Comparison of ENCODE assay signal across 1 cellular context in the genomic region with DNA sequence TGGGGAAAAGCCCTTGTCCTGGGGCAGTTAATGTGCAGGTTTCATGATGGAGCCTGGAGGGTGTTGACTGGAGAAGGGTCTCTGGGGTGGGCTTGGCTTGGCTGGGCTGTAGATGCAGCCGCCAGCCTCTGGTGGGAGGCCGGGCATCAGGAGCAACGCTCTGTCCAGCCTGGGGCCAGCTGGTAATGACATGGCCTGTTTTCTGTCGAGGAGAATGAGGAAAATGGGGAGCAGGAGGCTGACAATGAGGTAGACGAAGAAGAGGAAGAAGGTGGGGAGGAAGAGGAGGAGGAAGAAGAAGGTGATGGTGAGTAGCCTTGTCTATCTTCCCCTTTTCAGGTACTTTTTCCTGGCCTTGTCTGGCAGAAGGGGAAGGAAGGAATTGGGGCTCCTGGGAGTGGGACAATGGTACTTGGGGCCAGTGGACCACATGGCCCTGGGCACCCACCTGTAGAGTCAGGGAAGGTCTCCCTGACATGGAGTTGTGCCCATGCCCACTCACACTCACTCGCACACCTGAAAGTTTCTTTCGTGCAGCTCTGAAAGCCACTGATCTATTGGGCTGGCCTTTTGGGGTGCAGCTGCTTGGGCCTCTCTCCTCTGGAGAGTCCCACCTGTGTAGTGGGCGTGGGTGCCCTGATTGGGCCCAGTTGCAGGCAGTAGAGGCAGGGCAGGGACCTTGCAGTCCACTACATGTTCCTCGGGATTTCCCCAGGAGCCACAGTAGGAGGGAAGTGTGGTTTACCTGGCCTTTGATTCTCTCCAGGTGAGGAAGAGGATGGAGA.
TF ChIP-seq lines count a peak whose summit lies in the region.

No MANE protein-coding gene starts in this region.

TF ChIP-seq in WTC11, 78 proteins besides CTCF, POLR2A, EP300 and RAD21 (continued from another document and continues in another):
- TF ChIP-seq ARID4B (CRISPR knock-in tag; IDR thresholded peaks at IDR 0.05; ENCODE audit: borderline replicate concordance) (no peak), PRDM15 (CRISPR knock-in tag; IDR thresholded peaks at IDR 0.05) (no peak), ZNF138 (CRISPR knock-in tag; conservative IDR thresholded peaks at IDR 0.05) (no peak), ZNF416 (CRISPR knock-in tag; IDR thresholded peaks at IDR 0.05) (no peak; the same call in 1 of the 2 replicates), GTF2I (CRISPR knock-in tag; conservative IDR thresholded peaks at IDR 0.05) (no peak), ZNF396 (CRISPR knock-in tag; IDR thresholded peaks at IDR 0.05; ENCODE audit: borderline replicate concordance) (no peak), OVOL2 (CRISPR knock-in tag; IDR thresholded peaks at IDR 0.05; ENCODE audit: borderline replicate concordance) (no peak), PREB (CRISPR knock-in tag; IDR thresholded peaks at IDR 0.05; ENCODE audit: borderline replicate concordance) (no peak), CREM (CRISPR knock-in tag; IDR thresholded peaks at IDR 0.05) (no peak), HMGXB4 (CRISPR knock-in tag; IDR thresholded peaks at IDR 0.05) (no peak), GABPB1 (CRISPR knock-in tag; IDR thresholded peaks at IDR 0.05) (no peak), E2F4 (CRISPR knock-in tag; IDR thresholded peaks at IDR 0.05; ENCODE audit: borderline replicate concordance, low read depth) (no peak), IRF2 (CRISPR knock-in tag; IDR thresholded peaks at IDR 0.05; ENCODE audit: borderline replicate concordance, low read depth) (no peak), SP1 (CRISPR knock-in tag; conservative IDR thresholded peaks at IDR 0.05) (no peak), E2F1 (CRISPR knock-in tag; IDR thresholded peaks at IDR 0.05) (no peak), KAT7 (CRISPR knock-in tag; IDR thresholded peaks at IDR 0.05; ENCODE audit: borderline replicate concordance) (no peak; the same call in 1 of the 2 replicates), NFYB (CRISPR knock-in tag; conservative IDR thresholded peaks at IDR 0.05; ENCODE audit: low read depth) (no peak), ELF4 (CRISPR knock-in tag; IDR thresholded peaks at IDR 0.05; ENCODE audit: low read depth) (no peak), SMAD4 (CRISPR knock-in tag; IDR thresholded peaks at IDR 0.05) (no peak), SMAD3 (CRISPR knock-in tag; IDR thresholded peaks at IDR 0.05; ENCODE audit: borderline replicate concordance) (no peak), TCF7 (CRISPR knock-in tag; IDR thresholded peaks at IDR 0.05; ENCODE audit: low read depth) (no peak), USF2 (CRISPR knock-in tag; IDR thresholded peaks at IDR 0.05) (no peak), EMX1 (CRISPR knock-in tag; IDR thresholded peaks at IDR 0.05) (peak; percentile 53; the same call in 1 of the 2 replicates)
- TF ChIP-seq, protein P1, sequence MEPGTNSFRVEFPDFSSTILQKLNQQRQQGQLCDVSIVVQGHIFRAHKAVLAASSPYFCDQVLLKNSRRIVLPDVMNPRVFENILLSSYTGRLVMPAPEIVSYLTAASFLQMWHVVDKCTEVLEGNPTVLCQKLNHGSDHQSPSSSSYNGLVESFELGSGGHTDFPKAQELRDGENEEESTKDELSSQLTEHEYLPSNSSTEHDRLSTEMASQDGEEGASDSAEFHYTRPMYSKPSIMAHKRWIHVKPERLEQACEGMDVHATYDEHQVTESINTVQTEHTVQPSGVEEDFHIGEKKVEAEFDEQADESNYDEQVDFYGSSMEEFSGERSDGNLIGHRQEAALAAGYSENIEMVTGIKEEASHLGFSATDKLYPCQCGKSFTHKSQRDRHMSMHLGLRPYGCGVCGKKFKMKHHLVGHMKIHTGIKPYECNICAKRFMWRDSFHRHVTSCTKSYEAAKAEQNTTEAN (CRISPR knock-in tag; IDR thresholded peaks at IDR 0.05): no peak
- TF ChIP-seq, protein P2, sequence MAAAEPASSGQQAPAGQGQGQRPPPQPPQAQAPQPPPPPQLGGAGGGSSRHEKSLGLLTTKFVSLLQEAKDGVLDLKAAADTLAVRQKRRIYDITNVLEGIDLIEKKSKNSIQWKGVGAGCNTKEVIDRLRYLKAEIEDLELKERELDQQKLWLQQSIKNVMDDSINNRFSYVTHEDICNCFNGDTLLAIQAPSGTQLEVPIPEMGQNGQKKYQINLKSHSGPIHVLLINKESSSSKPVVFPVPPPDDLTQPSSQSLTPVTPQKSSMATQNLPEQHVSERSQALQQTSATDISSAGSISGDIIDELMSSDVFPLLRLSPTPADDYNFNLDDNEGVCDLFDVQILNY (CRISPR knock-in tag; IDR thresholded peaks at IDR 0.05): no peak
- TF ChIP-seq, protein P3, sequence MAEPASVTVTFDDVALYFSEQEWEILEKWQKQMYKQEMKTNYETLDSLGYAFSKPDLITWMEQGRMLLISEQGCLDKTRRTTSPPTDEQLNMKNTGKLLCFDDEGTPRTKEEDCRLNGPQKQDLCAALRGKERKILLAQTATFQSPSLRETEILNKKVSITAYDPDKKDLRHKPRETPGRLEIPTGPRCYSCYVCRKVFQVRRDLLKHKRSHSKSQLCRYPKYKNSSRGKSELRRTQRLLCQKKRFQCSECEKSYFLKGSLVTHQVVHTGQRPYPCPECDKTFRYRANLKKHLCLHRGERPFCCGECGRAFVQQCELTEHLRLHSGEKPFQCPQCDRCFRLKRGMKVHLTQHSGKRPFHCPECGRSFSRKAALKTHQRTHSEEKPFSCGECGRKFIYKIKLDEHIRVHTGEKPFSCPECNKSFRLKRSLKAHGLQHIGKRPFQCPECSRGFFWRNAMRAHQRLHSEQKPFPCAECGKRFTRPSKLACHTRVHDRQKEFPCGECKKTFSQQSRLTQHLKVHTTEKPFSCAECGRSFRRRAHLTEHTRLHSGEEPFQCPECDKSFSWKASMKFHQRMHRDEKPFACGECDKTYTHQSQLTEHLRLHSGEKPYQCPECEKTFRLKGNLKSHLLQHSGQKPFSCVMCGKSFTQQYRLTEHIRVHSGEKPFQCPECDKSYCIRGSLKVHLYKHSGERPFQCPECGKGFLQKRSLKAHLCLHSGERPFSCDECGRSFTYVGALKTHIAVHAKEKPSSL (CRISPR knock-in tag; conservative IDR thresholded peaks at IDR 0.05): no peak
- TF ChIP-seq, protein P4, sequence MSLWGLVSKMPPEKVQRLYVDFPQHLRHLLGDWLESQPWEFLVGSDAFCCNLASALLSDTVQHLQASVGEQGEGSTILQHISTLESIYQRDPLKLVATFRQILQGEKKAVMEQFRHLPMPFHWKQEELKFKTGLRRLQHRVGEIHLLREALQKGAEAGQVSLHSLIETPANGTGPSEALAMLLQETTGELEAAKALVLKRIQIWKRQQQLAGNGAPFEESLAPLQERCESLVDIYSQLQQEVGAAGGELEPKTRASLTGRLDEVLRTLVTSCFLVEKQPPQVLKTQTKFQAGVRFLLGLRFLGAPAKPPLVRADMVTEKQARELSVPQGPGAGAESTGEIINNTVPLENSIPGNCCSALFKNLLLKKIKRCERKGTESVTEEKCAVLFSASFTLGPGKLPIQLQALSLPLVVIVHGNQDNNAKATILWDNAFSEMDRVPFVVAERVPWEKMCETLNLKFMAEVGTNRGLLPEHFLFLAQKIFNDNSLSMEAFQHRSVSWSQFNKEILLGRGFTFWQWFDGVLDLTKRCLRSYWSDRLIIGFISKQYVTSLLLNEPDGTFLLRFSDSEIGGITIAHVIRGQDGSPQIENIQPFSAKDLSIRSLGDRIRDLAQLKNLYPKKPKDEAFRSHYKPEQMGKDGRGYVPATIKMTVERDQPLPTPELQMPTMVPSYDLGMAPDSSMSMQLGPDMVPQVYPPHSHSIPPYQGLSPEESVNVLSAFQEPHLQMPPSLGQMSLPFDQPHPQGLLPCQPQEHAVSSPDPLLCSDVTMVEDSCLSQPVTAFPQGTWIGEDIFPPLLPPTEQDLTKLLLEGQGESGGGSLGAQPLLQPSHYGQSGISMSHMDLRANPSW (CRISPR knock-in tag; conservative IDR thresholded peaks at IDR 0.05; ENCODE audit: low read depth): no peak
